Comparison of ENCODE assay signal across 11 cellular contexts in genomic region chr17:78126895-78127239, GRCh38. TPM values are rescaled to one million over a fixed set of nuclear protein-coding genes. Genes with fewer than 3 reads are reported as not detected.
DNase-seq lines count a peak whose midpoint lies in the region; ATAC-seq, FAIRE-seq and TF ChIP-seq lines count a peak whose summit lies in the region.
"Had no signal": no experiment of that assay in that cellular context is flagged by ENCODE, and none has a peak within 500 bp of the region (broad histone marks: within the 10 kb centered on the region; RNA-seq: fewer than 3 reads in every experiment).

No MANE protein-coding gene starts in this region.

- no peak for FAIRE-seq in H54 (lab: Jason Lieb, UNC)
- FAIRE-seq: urothelium cell line had no signal

- WGBS in gastroesophageal sphincter (ENCODE audit: low coverage in 1 of 2), 2 donors = 31% methylated on average over 2 of the region's 6 CpGs; no CpG with 5 or more reads in 1 of the 2 donors

- no peak for TF ChIP-seq CTCF in RWPE1 (conservative IDR thresholded peaks at IDR 0.05; ENCODE audit: low read depth)
- TF ChIP-seq CTCF in gastroesophageal sphincter (IDR thresholded peaks at IDR 0.05) = no peak

- no peak for ATAC-seq in gastroesophageal sphincter

- no peak for TF ChIP-seq POLR2A in gastroesophageal sphincter (IDR thresholded peaks at IDR 0.05)
- no peak for TF ChIP-seq POLR2A in H54 (IDR thresholded peaks at IDR 0.05; ENCODE audit: low read depth, low read length)

- H3K9me3 ChIP-seq in gastroesophageal sphincter = no peaks in the 10 kb centered on the region

- H3K27ac ChIP-seq in RWPE1 = peak overlapping the region; percentile 68
- peak overlapping the region in 3 of 4 donors; percentile 77 to 81 (median 81) for H3K27ac ChIP-seq in gastroesophageal sphincter
- H3K27ac ChIP-seq in rectal smooth muscle tissue (ENCODE audit: low read depth, low read length) = no peak overlapping the region

- H3K36me3 ChIP-seq in gastroesophageal sphincter (peaks cover 0 to 41% of the 10 kb centered on the region in 2 donors), rectal smooth muscle tissue (ENCODE audit: control insufficient read depth, insufficient read depth, low read length) (peaks cover 12% of the 10 kb centered on the region)

- CTCF ChIA-PET in RWPE1 (lab: Yijun Ruan, JAX) = interaction anchor here (0.7 to 1.3 kb wide), 3 partner anchors 14 to 120 kb away, joined by 5 to 7 read pairs (median 6); no protein-coding TSS in a partner anchor

- H3K9ac ChIP-seq in rectal smooth muscle tissue (ENCODE audit: low read length) = no peak overlapping the region

- DNase-seq in RWPE1 (ENCODE audit: low spot score) (no peak), H54 (ENCODE audit: insufficient read length, low spot score) (no peak), iPS-NIHi7 (ENCODE audit: extremely low spot score) (no peak), epidermal melanocyte (ENCODE audit: insufficient read length, low spot score) (no peak), GF-D8 (lab: John Stamatoyannopoulos, UW) (no peak)
- DNase-seq: HCEC 1CT, NCI-H1092 treated with DMSO at 0.1 percent for 48 hours had no signal

- peaks cover 0 to 79% (median 28%) of the 10 kb centered on the region in 3 donors for H3K4me1 ChIP-seq in gastroesophageal sphincter
- H3K4me1 ChIP-seq in rectal smooth muscle tissue (ENCODE audit: control insufficient read depth, insufficient read depth, low read length) = no peaks in the 10 kb centered on the region

- peak overlapping the region; percentile 89; the same call in 1 of the 2 replicates for H3K4me3 ChIP-seq in GM08714 (ENCODE audit: low read length)
- H3K4me3 ChIP-seq in gastroesophageal sphincter = peak overlapping the region in 1 of 2 donors; percentile 71
- H3K4me3 ChIP-seq in rectal smooth muscle tissue (ENCODE audit: low read length) = peak overlapping the region; percentile 66

- TF ChIP-seq EP300 in gastroesophageal sphincter (IDR thresholded peaks at IDR 0.05) = no peak

- H3K27me3 ChIP-seq in gastroesophageal sphincter = peaks cover 52% of the 10 kb centered on the region
- peaks cover 3% of the 10 kb centered on the region for H3K27me3 ChIP-seq in rectal smooth muscle tissue (ENCODE audit: control insufficient read depth, insufficient read depth, low read length)

- POLR2A ChIA-PET in RWPE1 (lab: Yijun Ruan, JAX; ENCODE audit: low non-redundant PET) = interaction anchor here (1.2 kb wide), 1 partner anchor 43 kb away, joined by 6 read pairs; no protein-coding TSS in a partner anchor

RNA-seq across cellular contexts. Expression of gene TMC6, which starts 1.7 kb away (rescaled TPM):
- 10 to 100 TPM; 12.4 to 19.0 (median 15.5) TPM for total RNA-seq in gastroesophageal sphincter

RNA-seq across cellular contexts. Expression of gene TMC8, which starts 3.7 kb away (rescaled TPM):
- 10 to 100 TPM in 1 of 4 donors, 1 to 10 TPM in 3; 1.7 to 12.0 (median 3.0) TPM for total RNA-seq in gastroesophageal sphincter

RNA-seq across cellular contexts. Expression of gene C17orf99, which starts 19.3 kb away (rescaled TPM):
- not detected for total RNA-seq in gastroesophageal sphincter

RNA-seq across cellular contexts. Expression of gene SYNGR2, which starts 41.5 kb away (rescaled TPM):
- total RNA-seq in gastroesophageal sphincter = 100 to 1,000 TPM in 1 of 4 donors, 10 to 100 TPM in 3; 49.9 to 151 (median 81.2) TPM

RNA-seq across cellular contexts. Expression of gene TK1, which starts 60.0 kb away (rescaled TPM):
- 10 to 100 TPM in 2 of 4 donors, 1 to 10 TPM in 2; 3.4 to 24.8 (median 12.1) TPM for total RNA-seq in gastroesophageal sphincter
